ENCODE assay signal across 26 cellular contexts in the genomic region with DNA sequence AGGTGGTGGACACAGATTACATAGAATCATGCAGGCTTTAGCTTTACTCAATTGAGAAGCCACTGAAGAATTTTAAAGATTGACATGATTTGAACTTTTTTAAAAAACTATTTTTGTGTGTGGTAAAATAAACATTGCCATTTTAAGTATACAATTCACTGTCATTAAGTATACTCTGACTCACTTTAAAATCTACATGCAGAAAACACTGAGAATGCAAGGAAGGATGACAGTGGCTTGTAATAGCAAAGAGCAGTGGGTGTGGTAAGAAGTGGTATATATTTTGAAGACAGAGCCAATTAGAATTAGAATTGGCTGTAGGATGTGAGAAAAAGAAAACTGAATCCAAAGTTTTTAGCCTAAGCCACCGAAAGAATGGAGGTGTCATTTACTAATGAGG. TPM values are rescaled to one million over a fixed set of nuclear protein-coding genes. Genes with fewer than 3 reads are reported as not detected.
"Had no signal": no experiment of that assay in that cellular context is flagged by ENCODE, and none has a peak within 500 bp of the region (broad histone marks: within the 10 kb centered on the region; RNA-seq: fewer than 3 reads in every experiment).

No MANE protein-coding gene starts in this region.

- ATAC-seq: activated CD4-positive, CD25-positive, alpha-beta regulatory T cell treated with anti-CD3 and anti-CD28 coated beads, Interleukin-2, amount 50 U/mL, for 24 hours; activated CD8-positive, alpha-beta memory T cell treated with anti-CD3 and anti-CD28 coated beads, Interleukin-2, amount 10 ng/mL, durations not matched to agents 7 days and 5 days; body of pancreas had no signal

- H3K27ac Mint-ChIP-seq: activated CD8-positive, alpha-beta memory T cell treated with anti-CD3 and anti-CD28 coated beads, Interleukin-2, amount 10 ng/mL, durations not matched to agents 7 days and 5 days; activated naive CD4-positive, alpha-beta T cell treated with anti-CD3 and anti-CD28 coated beads, Interleukin-2, amount 50 U/mL, for 24 hours; activated T-cell treated with anti-CD3 and anti-CD28 coated beads, Interleukin-2, amount 50 U/mL, for 24 hours; activated T-helper 1 cell treated with anti-CD3 and anti-CD28 coated beads, Interleukin-12 subunit alpha, Interleukin-12 subunit beta, Interleukin-2, Interleukin-4 antibody, amounts not matched to agents 30 ng/mL and 10 ng/mL and 1 ng/mL, durations not matched to agents 14 hours and 24 hours and 36 hours had no signal

- H3K4me3 Mint-ChIP-seq: activated CD8-positive, alpha-beta memory T cell treated with anti-CD3 and anti-CD28 coated beads, Interleukin-2, amount 10 ng/mL, durations not matched to agents 7 days and 5 days; activated naive CD4-positive, alpha-beta T cell treated with anti-CD3 and anti-CD28 coated beads, Interleukin-2, amount 50 U/mL, for 24 hours; activated T-cell treated with anti-CD3 and anti-CD28 coated beads, Interleukin-2, amount 50 U/mL, for 24 hours; activated T-helper 1 cell treated with anti-CD3 and anti-CD28 coated beads, Interleukin-12 subunit alpha, Interleukin-12 subunit beta, Interleukin-2, Interleukin-4 antibody, amounts not matched to agents 30 ng/mL and 10 ng/mL and 1 ng/mL, durations not matched to agents 14 hours and 24 hours and 36 hours had no signal

- H3K9me3 Mint-ChIP-seq: activated naive CD4-positive, alpha-beta T cell treated with anti-CD3 and anti-CD28 coated beads, Interleukin-2, amount 50 U/mL, for 24 hours; activated T-cell treated with anti-CD3 and anti-CD28 coated beads, Interleukin-2, amount 50 U/mL, for 24 hours; activated T-helper 1 cell treated with anti-CD3 and anti-CD28 coated beads, Interleukin-12 subunit alpha, Interleukin-12 subunit beta, Interleukin-2, Interleukin-4 antibody, amounts not matched to agents 30 ng/mL and 10 ng/mL and 1 ng/mL, durations not matched to agents 14 hours and 24 hours and 36 hours had no signal

- DNase-seq: activated CD4-positive, alpha-beta T cell treated with anti-CD3 and anti-CD28 coated beads for 48 hours; activated CD4-positive, alpha-beta T cell treated with anti-CD3 and anti-CD28 coated beads, Interleukin-2, amount 50 U/mL, for 4 hours; activated CD8-positive, alpha-beta memory T cell treated with anti-CD3 and anti-CD28 coated beads, Interleukin-2, amount 10 ng/mL, durations not matched to agents 7 days and 5 days; activated effector memory CD4-positive, alpha-beta T cell treated with Interleukin-2 at 50 U/mL for 16 hours; activated naive CD4-positive, alpha-beta T cell; activated T-cell treated with anti-CD3 and anti-CD28 coated beads, Interleukin-2, amount 50 U/mL, for 24 hours; amniotic stem cell; body of pancreas; central memory CD4-positive, alpha-beta T cell; NCI-H1092; NCI-H1417 treated with DMSO at 0.1 percent for 48 hours; NCI-H1694; NCI-H2029; NCI-H510A treated with DMSO at 0.1 percent for 48 hours; NCI-H69; NK-92 treated with Interleukin-12 subunit alpha and Interleukin-12 subunit beta, amount 100 ng/mL, for 24 hours; OCI-M1; Peyer's patch; Right ventricle myocardium superior; SJCRH30; SK-N-SH; T-helper 1 cell had no signal

RNA-seq across cellular contexts. Expression of a gene that starts 14.9 kb away (rescaled TPM):
- total RNA-seq: ascending aorta had no signal
